In genomic region chr12:14946162-14946561, GRCh38 we compare ENCODE assay signal across 17 cellular contexts. TPM values are rescaled to one million over a fixed set of nuclear protein-coding genes. Genes with fewer than 3 reads are reported as not detected.
DNase-seq lines count a peak whose midpoint lies in the region; ATAC-seq, FAIRE-seq and TF ChIP-seq lines count a peak whose summit lies in the region.
"Had no signal": no experiment of that assay in that cellular context is flagged by ENCODE, and none has a peak within 500 bp of the region (broad histone marks: within the 10 kb centered on the region; RNA-seq: fewer than 3 reads in every experiment).

No MANE protein-coding gene starts in this region.

- peak overlapping the region; percentile 93 for H3K4me2 ChIP-seq in Loucy (ENCODE audit: low read depth, low read length, poor library complexity, severe bottlenecking)

- no peaks in the 10 kb centered on the region for H3K27me3 Mint-ChIP-seq in CD8-positive, alpha-beta T cell (ENCODE audit: low read depth)
- H3K27me3 Mint-ChIP-seq in effector memory CD8-positive, alpha-beta T cell = no peaks in the 10 kb centered on the region

- H3K9ac ChIP-seq in Loucy (ENCODE audit: low read depth, low read length, poor library complexity, severe bottlenecking) = peak overlapping the region; percentile 98

- no peak overlapping the region for H2AFZ ChIP-seq in Loucy (ENCODE audit: low read length)

- H3K27ac ChIP-seq in CD8-positive, alpha-beta T cell (ENCODE audit: low read depth, low read length) = no peak overlapping the region
- H3K27ac ChIP-seq: C4-2B had no signal

- POLR2A ChIA-PET in CD8-positive, alpha-beta T cell (lab: Charles Lee) = interaction anchor here (0.9 to 3.0 kb wide), 3 partner anchors 8 to 61 kb away, joined by 3 to 11 read pairs (median 4); no protein-coding TSS in a partner anchor

- H3K9me3 Mint-ChIP-seq in CD8-positive, alpha-beta T cell = no peaks in the 10 kb centered on the region
- H3K9me3 Mint-ChIP-seq in effector memory CD8-positive, alpha-beta T cell = no peaks in the 10 kb centered on the region

- H3K9me3 ChIP-seq in CD8-positive, alpha-beta T cell (ENCODE audit: low read length) = no peaks in the 10 kb centered on the region
- H3K9me3 ChIP-seq in Loucy (ENCODE audit: insufficient read depth, low read depth, low read length) (no peaks in the 10 kb centered on the region), MG63 (no peaks in the 10 kb centered on the region)

- peak overlapping the region; percentile 49 for H3K4me3 Mint-ChIP-seq in CD8-positive, alpha-beta T cell
- H3K4me3 Mint-ChIP-seq in effector memory CD8-positive, alpha-beta T cell = no peak overlapping the region

- H4K20me1 ChIP-seq in Loucy (ENCODE audit: insufficient read depth, low read length, poor library complexity, severe bottlenecking) = peaks cover 28% of the 10 kb centered on the region

- no peak for ATAC-seq in CD8-positive, alpha-beta T cell
- no peak for ATAC-seq in effector memory CD8-positive, alpha-beta T cell (replicated peaks)
- ATAC-seq in sciatic nerve = peak; percentile 50
- ATAC-seq: Right ventricle myocardium inferior had no signal

- H3K4me1 Mint-ChIP-seq in CD8-positive, alpha-beta T cell (ENCODE audit: low read depth) = peaks cover 80% of the 10 kb centered on the region
- peaks cover 46 to 63% of the 10 kb centered on the region in 2 donors for H3K4me1 Mint-ChIP-seq in effector memory CD8-positive, alpha-beta T cell (ENCODE audit: low read depth in 2 of 2)

- H3K4me3 ChIP-seq in CD8-positive, alpha-beta T cell (ENCODE audit: low read depth, low read length) = no peak overlapping the region
- H3K4me3 ChIP-seq in Loucy (ENCODE audit: low read length, poor library complexity, severe bottlenecking) (peak overlapping the region; percentile 79), MG63 (no peak overlapping the region)

- H3K27ac Mint-ChIP-seq in CD8-positive, alpha-beta T cell = peak overlapping the region; percentile 92
- H3K27ac Mint-ChIP-seq in effector memory CD8-positive, alpha-beta T cell = peak overlapping the region; percentile 71 to 94

- FAIRE-seq in urothelium cell line (lab: Jason Lieb, UNC) = no peak
- FAIRE-seq: bronchial epithelial cell had no signal

- TF ChIP-seq CTCF in CD8-positive, alpha-beta T cell (IDR thresholded peaks at IDR 0.05) = no peak
- TF ChIP-seq CTCF in Loucy (conservative IDR thresholded peaks at IDR 0.05; ENCODE audit: low read length) = no peak

- intact Hi-C loops in CD8-positive, alpha-beta T cell (cut with DNase I, micrococcal nuclease) = loop anchor here in 1 of 2 experiments (5.0 kb wide), 1 partner anchor 144 kb away; the partner anchor contains the start of genes C12orf60 and WBP11
- intact Hi-C loops in sciatic nerve (cut with DNase I) = no loop called here

- CTCF ChIA-PET in CD8-positive, alpha-beta T cell (lab: Charles Lee) = interaction anchor here (2.2 to 4.0 kb wide), 3 partner anchors 9 to 100 kb away, joined by 5 to 31 read pairs (median 11); partner anchors contain the start of gene ERP27

- peaks cover 92% of the 10 kb centered on the region for H3K36me3 Mint-ChIP-seq in CD8-positive, alpha-beta T cell
- peaks cover 97% of the 10 kb centered on the region for H3K36me3 Mint-ChIP-seq in effector memory CD8-positive, alpha-beta T cell (ENCODE audit: insufficient read depth)

- H3K9me2 ChIP-seq in Loucy (replicated peaks; ENCODE audit: low read depth, low read length) = no peaks in the 10 kb centered on the region

- H3K4me1 ChIP-seq in CD8-positive, alpha-beta T cell (ENCODE audit: insufficient read depth, low read length) = peaks cover 67% of the 10 kb centered on the region
- peaks cover 60% of the 10 kb centered on the region for H3K4me1 ChIP-seq in Loucy (ENCODE audit: insufficient read depth, low read length, poor library complexity, severe bottlenecking)

- H3K27me3 ChIP-seq in CD8-positive, alpha-beta T cell (ENCODE audit: insufficient read depth, low read length) = no peaks in the 10 kb centered on the region
- H3K27me3 ChIP-seq in Loucy (ENCODE audit: insufficient read depth, low read length, poor library complexity, severe bottlenecking) (no peaks in the 10 kb centered on the region), MG63 (no peaks in the 10 kb centered on the region)

- DNase-seq in CD8-positive, alpha-beta T cell = no peak
- DNase-seq in effector memory CD8-positive, alpha-beta T cell = no peak
- DNase-seq in sciatic nerve (ENCODE audit: low spot score) = no peak
- DNase-seq in MG63 = no peak
- no peak for DNase-seq in urothelium cell line (ENCODE audit: low spot score)
- no peak for DNase-seq in NOMO-1 (lab: John Stamatoyannopoulos, UW; ENCODE audit: unreplicated experiment in 2 of 2)
- DNase-seq: activated T-cell treated with anti-CD3 and anti-CD28 coated beads for 4 hours; midbrain; NCI-H187; NCI-H82; stimulated activated CD4-positive, alpha-beta T cell treated with anti-CD3 and anti-CD28 coated beads, Interleukin-2, amount 100 ng/mL, for 24 hours had no signal

- H3K36me3 ChIP-seq in CD8-positive, alpha-beta T cell (ENCODE audit: insufficient read depth, low read length) = peaks cover 72% of the 10 kb centered on the region
- H3K36me3 ChIP-seq in Loucy (ENCODE audit: insufficient read depth, low read length) (peaks cover 97% of the 10 kb centered on the region), MG63 (no peaks in the 10 kb centered on the region)

- peaks cover 30% of the 10 kb centered on the region for H3F3A ChIP-seq in Loucy (ENCODE audit: low read depth)

- peaks cover 64% of the 10 kb centered on the region for H3K79me2 ChIP-seq in Loucy (ENCODE audit: insufficient read depth, low read length)

RNA-seq across cellular contexts. Expression of gene ERP27, which starts 7.8 kb away (rescaled TPM):
- total RNA-seq in CD8-positive, alpha-beta T cell = 10 to 100 TPM in 1 of 2 experiments, 1 to 10 TPM in 1; 9.5 to 11.1 TPM
- 1.0 TPM for total RNA-seq in sciatic nerve
- not detected in 2 replicates for total RNA-seq in MG63 (2014; rRNA removed; shearing (Covaris generic); ENCODE audit: low replicate concordance)
- total RNA-seq: bronchial epithelial cell had no signal

RNA-seq across cellular contexts. Expression of gene ARHGDIB, which starts 15.2 kb away (rescaled TPM):
- total RNA-seq in CD8-positive, alpha-beta T cell = 100 to 1,000 TPM; 769 to 790 TPM
- 73.5 TPM for total RNA-seq in sciatic nerve
- total RNA-seq in MG63 (2014; rRNA removed; shearing (Covaris generic); ENCODE audit: low replicate concordance) = 4.3 and 9.8 TPM in 2 replicates

RNA-seq across cellular contexts. Expression of gene PDE6H, which starts 26.7 kb away (rescaled TPM):
- not detected for total RNA-seq in CD8-positive, alpha-beta T cell
- total RNA-seq in sciatic nerve = not detected
- total RNA-seq in MG63 (2014; rRNA removed; shearing (Covaris generic); ENCODE audit: low replicate concordance) = not detected in 2 replicates
- total RNA-seq: bronchial epithelial cell, epithelial cell of proximal tubule, pulmonary artery endothelial cell, Right ventricle myocardium inferior had no signal
